In the genomic region with DNA sequence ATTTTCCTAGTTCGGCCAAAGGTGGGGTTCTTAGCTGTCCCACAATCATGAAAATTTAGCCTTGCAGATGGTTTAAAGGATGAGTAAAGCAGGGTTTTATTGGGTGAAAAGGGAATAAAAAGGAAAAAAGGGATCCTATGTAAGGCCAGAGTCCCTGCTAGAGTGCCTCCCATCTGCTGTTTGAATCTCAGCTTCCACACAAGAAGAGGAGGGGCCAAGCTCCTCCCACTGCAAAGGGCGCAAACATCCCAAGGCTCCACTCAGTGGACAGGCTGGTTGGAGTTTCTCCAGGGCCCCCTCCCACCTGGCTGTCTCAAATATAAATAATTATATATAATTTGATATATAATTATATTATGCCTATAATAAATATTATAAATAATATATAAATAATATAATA, we compare ENCODE assay signal across 16 cellular contexts.
"Had no signal": no experiment of that assay in that cellular context is flagged by ENCODE, and none has a peak within 500 bp of the region (broad histone marks: within the 10 kb centered on the region; RNA-seq: fewer than 3 reads in every experiment).

No MANE protein-coding gene starts in this region.

- H3K27ac Mint-ChIP-seq: activated naive CD8-positive, alpha-beta T cell treated with anti-CD3 and anti-CD28 coated beads, Interleukin-2, amount 50 U/mL, for 24 hours; activated T-cell treated with anti-CD3 and anti-CD28 coated beads, Interleukin-2, amount 50 U/mL, for 72 hours; natural killer cell treated with Interleukin-12 subunit alpha and Interleukin-12 subunit beta and Interleukin-15 and Interleukin-18, amount 100 ng/mL, for 72 hours had no signal

- H3K27me3 Mint-ChIP-seq: activated naive CD8-positive, alpha-beta T cell treated with anti-CD3 and anti-CD28 coated beads, Interleukin-2, amount 50 U/mL, for 24 hours; natural killer cell treated with Interleukin-12 subunit alpha and Interleukin-12 subunit beta and Interleukin-15 and Interleukin-18, amount 100 ng/mL, for 72 hours had no signal

- ATAC-seq: activated CD4-positive, CD25-positive, alpha-beta regulatory T cell treated with anti-CD3 and anti-CD28 coated beads, Interleukin-2, amount 50 U/mL, for 24 hours; activated naive CD8-positive, alpha-beta T cell treated with anti-CD3 and anti-CD28 coated beads, Interleukin-2, amount 50 U/mL, for 24 hours; activated T-cell treated with anti-CD3 and anti-CD28 coated beads, Interleukin-2, amount 50 U/mL, for 72 hours; natural killer cell treated with Interleukin-12 subunit alpha and Interleukin-12 subunit beta and Interleukin-15 and Interleukin-18, amount 100 ng/mL, for 72 hours had no signal

- DNase-seq: activated CD8-positive, alpha-beta memory T cell treated with anti-CD3 and anti-CD28 coated beads, Interleukin-2, amount 50 U/mL, for 48 hours; activated gamma-delta T cell treated with Interleukin-2 at 50 U/mL for 16 hours; activated naive CD8-positive, alpha-beta T cell treated with anti-CD3 and anti-CD28 coated beads, Interleukin-2, amount 50 U/mL, for 24 hours; activated T-cell treated with anti-CD3 and anti-CD28 coated beads, Interleukin-2, amount 50 U/mL, for 72 hours; aorta; cerebellar nuclear complex; effector CD8-positive, alpha-beta T cell; foreskin fibroblast; hypothalamus; occipital lobe; stimulated activated CD4-positive, alpha-beta T cell treated with anti-CD3 and anti-CD28 coated beads, Interleukin-4, amount 100 ng/mL, for 24 hours; stimulated activated naive CD4-positive, alpha-beta T cell; T-helper 9 cell; tibial artery had no signal

- H3K4me1 Mint-ChIP-seq: activated naive CD8-positive, alpha-beta T cell treated with anti-CD3 and anti-CD28 coated beads, Interleukin-2, amount 50 U/mL, for 24 hours had no signal

- H3K36me3 Mint-ChIP-seq: natural killer cell treated with Interleukin-12 subunit alpha and Interleukin-12 subunit beta and Interleukin-15 and Interleukin-18, amount 100 ng/mL, for 72 hours had no signal

- H3K4me3 Mint-ChIP-seq: activated naive CD8-positive, alpha-beta T cell treated with anti-CD3 and anti-CD28 coated beads, Interleukin-2, amount 50 U/mL, for 24 hours; activated T-cell treated with anti-CD3 and anti-CD28 coated beads, Interleukin-2, amount 50 U/mL, for 72 hours; natural killer cell treated with Interleukin-12 subunit alpha and Interleukin-12 subunit beta and Interleukin-15 and Interleukin-18, amount 100 ng/mL, for 72 hours had no signal
